28 cellular contexts compared by ENCODE assay signal in genomic region chr13:113046883-113047244, GRCh38. TPM values are rescaled to one million over a fixed set of nuclear protein-coding genes. Genes with fewer than 3 reads are reported as not detected.
DNase-seq lines count a peak whose midpoint lies in the region; TF ChIP-seq lines count a peak whose summit lies in the region.
"Had no signal": no experiment of that assay in that cellular context is flagged by ENCODE, and none has a peak within 500 bp of the region (broad histone marks: within the 10 kb centered on the region; RNA-seq: fewer than 3 reads in every experiment).

No MANE protein-coding gene starts in this region.

- H3K9me3 ChIP-seq in breast epithelium: no peaks in the 10 kb centered on the region
- H3K9me3 ChIP-seq: BE2C, SJSA1 had no signal

- no peaks in the 10 kb centered on the region for H3K27me3 ChIP-seq in breast epithelium
- H3K27me3 ChIP-seq: BE2C had no signal

- no peaks in the 10 kb centered on the region for H3K9me3 Mint-ChIP-seq in chondrocyte (ENCODE audit: low read depth)
- H3K9me3 Mint-ChIP-seq in MCF 10A (ENCODE audit: unreplicated experiment): peaks cover 8% of the 10 kb centered on the region
- H3K9me3 Mint-ChIP-seq: CD14-positive monocyte; CD8-positive, alpha-beta memory T cell; IgD-negative memory B cell had no signal

- no peaks in the 10 kb centered on the region for H3K4me1 Mint-ChIP-seq in chondrocyte (ENCODE audit: low read depth)
- H3K4me1 Mint-ChIP-seq in MCF 10A (ENCODE audit: insufficient read depth, unreplicated experiment): no peaks in the 10 kb centered on the region
- H3K4me1 Mint-ChIP-seq: CD14-positive monocyte; CD8-positive, alpha-beta memory T cell; IgD-negative memory B cell had no signal

- H3K27me3 Mint-ChIP-seq in chondrocyte (ENCODE audit: low read depth): peaks cover 14% of the 10 kb centered on the region
- H3K27me3 Mint-ChIP-seq in MCF 10A (ENCODE audit: insufficient read depth, unreplicated experiment): peaks cover 28% of the 10 kb centered on the region
- H3K27me3 Mint-ChIP-seq: IgD-negative memory B cell had no signal

- CTCF ChIA-PET in MCF 10A (lab: Yijun Ruan, JAX): no interaction called here

- H3K4me1 ChIP-seq in breast epithelium: no peaks in the 10 kb centered on the region
- H3K4me1 ChIP-seq: BE2C had no signal

- DNase-seq in NCI-H748 (lab: John Stamatoyannopoulos, UW; ENCODE audit: unreplicated experiment) (peak; percentile 28), NCI-H748 treated with DMSO at 0.1 percent for 48 hours (lab: John Stamatoyannopoulos, UW) (no peak), G401 (ENCODE audit: low spot score) (peak; percentile 40), chondrocyte (ENCODE audit: low spot score) (peak; percentile 68), posterior vena cava (ENCODE audit: low spot score) (peak; percentile 29), mucosa of gallbladder (ENCODE audit: low spot score) (no peak), MCF 10A (ENCODE audit: unreplicated experiment) (no peak), breast epithelium (ENCODE audit: low spot score in 2 of 2) (no peak)
- DNase-seq: 8988T; ACHN; BE2C; CD8-positive, alpha-beta memory T cell; DMS 273 treated with DMSO at 0.1 percent for 48 hours; DMS79; NCI-H1048; NCI-H1694 treated with DMSO at 0.1 percent for 48 hours; NCI-H2081; NCI-H2171 treated with DMSO at 0.1 percent for 48 hours; NCI-H345; NCI-H510A treated with DMSO at 0.1 percent for 48 hours; NCI-H774; PC-3 had no signal

- no peak overlapping the region for H3K4me3 Mint-ChIP-seq in chondrocyte (ENCODE audit: unreplicated experiment)
- H3K4me3 Mint-ChIP-seq in MCF 10A (ENCODE audit: unreplicated experiment): no peak overlapping the region
- H3K4me3 Mint-ChIP-seq: CD14-positive monocyte; CD8-positive, alpha-beta memory T cell; IgD-negative memory B cell had no signal

- no peak overlapping the region for H3K27ac Mint-ChIP-seq in chondrocyte (ENCODE audit: unreplicated experiment)
- H3K27ac Mint-ChIP-seq in MCF 10A (ENCODE audit: low read depth, unreplicated experiment): no peak overlapping the region
- H3K27ac Mint-ChIP-seq: CD14-positive monocyte; CD8-positive, alpha-beta memory T cell had no signal

- no peak overlapping the region for H3K4me3 ChIP-seq in breast epithelium
- H3K4me3 ChIP-seq: SJSA1 had no signal

- TF ChIP-seq CTCF in chondrocyte (IDR thresholded peaks at IDR 0.05): no peak
- no peak for TF ChIP-seq CTCF in MCF 10A (IDR thresholded peaks at IDR 0.05; ENCODE audit: unreplicated experiment)
- TF ChIP-seq CTCF in breast epithelium (IDR thresholded peaks at IDR 0.05): no peak

- H3K36me3 Mint-ChIP-seq in chondrocyte (ENCODE audit: low read depth): peaks cover 1% of the 10 kb centered on the region
- no peaks in the 10 kb centered on the region for H3K36me3 Mint-ChIP-seq in MCF 10A (ENCODE audit: insufficient read depth, unreplicated experiment)
- H3K36me3 Mint-ChIP-seq: CD14-positive monocyte had no signal

- POLR2A ChIA-PET in MCF 10A (lab: Yijun Ruan, JAX): no interaction called here

- no peak overlapping the region for H3K27ac ChIP-seq in breast epithelium
- H3K27ac ChIP-seq: HL-60, KMS-11, SJSA1 had no signal

- in situ Hi-C loops in G401 (cut with HindIII; ENCODE audit: low sequenced_read_pairs): no loop called here

- TF ChIP-seq POLR2A in breast epithelium (IDR thresholded peaks at IDR 0.05): no peak

- no peaks in the 10 kb centered on the region for H3K36me3 ChIP-seq in breast epithelium
- H3K36me3 ChIP-seq: BE2C, SJSA1 had no signal

- intact Hi-C loops in posterior vena cava (cut with DNase I) (no loop called here), MCF 10A (cut with micrococcal nuclease) (no loop called here), breast epithelium (cut with DNase I; ENCODE audit: low total_unique reads) (no loop called here)

- BruUV-seq in MCF 10A (replicated peaks; lab: Mats Ljungman, UMichigan): no TSS peak

RNA-seq across cellular contexts. Expression of gene F7, which starts 58.7 kb away (rescaled TPM):
- total RNA-seq in G401 (2014; rRNA removed; shearing (Covaris generic)): not detected in 2 replicates
- 0.34 to 0.85 TPM (median 0.60 TPM) in 3 replicates for total RNA-seq in chondrocyte
- total RNA-seq in posterior vena cava: under 1 TPM in 1 of 2 donors, not detected in 1; 0.10 TPM
- 0.26 TPM for total RNA-seq in mucosa of gallbladder
- not detected in 2 replicates for total RNA-seq in MCF 10A (2022)
- under 1 TPM; 0.15 to 0.48 (median 0.33) TPM for total RNA-seq in breast epithelium
- total RNA-seq: H4, PC-3, SJSA1 had no signal

Comparison
In these comparisons a context has a peak if more than half of its experiments do, and no peak if none do; other contexts are left out.
1. DNase-seq: peak in NCI-H748 (single experiment), G401 (single experiment), chondrocyte (single experiment) and posterior vena cava (single experiment); none in NCI-H748 treated with DMSO at 0.1 percent for 48 hours (single experiment), mucosa of gallbladder (single experiment), MCF 10A (single experiment) and breast epithelium (0 of 2).